ENCODE assay signal across 28 cellular contexts in the genomic region with DNA sequence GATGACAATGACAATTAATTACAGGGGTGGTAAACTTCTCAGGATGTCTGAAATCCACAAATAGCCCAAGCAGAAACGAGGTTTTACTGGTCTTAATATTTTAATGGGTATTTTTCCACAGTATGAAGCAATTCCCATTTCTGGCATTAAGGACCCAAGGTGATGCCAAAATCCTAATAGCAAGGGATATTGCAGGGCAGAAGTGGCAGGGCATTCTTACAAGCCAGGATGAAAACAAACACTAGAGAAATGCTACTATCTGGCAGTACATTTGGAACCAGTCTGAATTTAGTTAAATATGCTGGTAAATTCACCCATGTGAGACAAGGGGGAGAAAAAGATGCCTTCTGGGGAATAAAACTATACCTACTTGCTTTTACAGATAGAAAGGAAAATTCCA. TPM values are rescaled to one million over a fixed set of nuclear protein-coding genes. Genes with fewer than 3 reads are reported as not detected.
DNase-seq lines count a peak whose midpoint lies in the region; ATAC-seq, FAIRE-seq and TF ChIP-seq lines count a peak whose summit lies in the region.
"Had no signal": no experiment of that assay in that cellular context is flagged by ENCODE, and none has a peak within 500 bp of the region (broad histone marks: within the 10 kb centered on the region; RNA-seq: fewer than 3 reads in every experiment).

No MANE protein-coding gene starts in this region.

- no peak for TF ChIP-seq POLR2A in HepG2 (IDR thresholded peaks at IDR 0.05; ENCODE audit: insufficient read depth in 1 of 2, low read depth in 2 of 2, low read length in 2 of 2)
- no peak for TF ChIP-seq POLR2A in right lobe of liver (IDR thresholded peaks at IDR 0.05)
- no peak for TF ChIP-seq POLR2A in Peyer's patch (IDR thresholded peaks at IDR 0.05)

- TF ChIP-seq RAD21 in liver (IDR thresholded peaks at IDR 0.05) (peak in 1 of 2 donors; percentile 29), HepG2 (CRISPR knock-in tag; IDR thresholded peaks at IDR 0.05) (no peak)

- no peak overlapping the region for H2AFZ ChIP-seq in HepG2 (ENCODE audit: low read length)

- intact Hi-C loops in left ventricle myocardium inferior (cut with micrococcal nuclease) = no loop called here
- intact Hi-C loops in HepG2 (cut with micrococcal nuclease; ENCODE audit: unreplicated experiment) = no loop called here
- intact Hi-C loops in right lobe of liver (cut with DNase I) = no loop called here

- ATAC-seq in HepG2 (no peak), right lobe of liver (peak; percentile 39 to 74 (median 68))
- ATAC-seq: GM12878 had no signal

- TF ChIP-seq CTCF in left ventricle myocardium inferior (IDR thresholded peaks at IDR 0.05; ENCODE audit: borderline replicate concordance) (no peak), right atrium auricular region (IDR thresholded peaks at IDR 0.05) (no peak), liver (IDR thresholded peaks at IDR 0.05; ENCODE audit: low read depth, low read length, missing input control) (no peak), HepG2 (CRISPR knock-in tag; IDR thresholded peaks at IDR 0.05) (no peak), right lobe of liver (IDR thresholded peaks at IDR 0.05) (no peak), Peyer's patch (IDR thresholded peaks at IDR 0.05) (no peak)

- H3K36me3 ChIP-seq in left ventricle myocardium inferior = no peaks in the 10 kb centered on the region
- no peaks in the 10 kb centered on the region for H3K36me3 ChIP-seq in right atrium auricular region
- H3K36me3 ChIP-seq in liver (ENCODE audit: control insufficient read depth in 4 of 4, insufficient read depth in 3 of 4, low read depth in 1 of 4, low read length in 3 of 4) = peaks cover 0 to 2% (median 0%) of the 10 kb centered on the region in 4 donors
- peaks cover 3 to 18% of the 10 kb centered on the region in 2 experiments; a peak in 3 of 5 replicates for H3K36me3 ChIP-seq in HepG2 (replicated peaks in 1 of 2; ENCODE audit: control insufficient read depth in 1 of 2, insufficient read depth in 2 of 2, low read length in 2 of 2)
- no peaks in the 10 kb centered on the region for H3K36me3 ChIP-seq in right lobe of liver
- no peaks in the 10 kb centered on the region for H3K36me3 ChIP-seq in Peyer's patch

- CTCF ChIA-PET in HepG2 (lab: Yijun Ruan, JAX; ENCODE audit: low intra/inter-chr PET ratio, low total read pairs) = no interaction called here

- H3K9ac ChIP-seq in liver (ENCODE audit: low read depth in 1 of 2, low read length in 2 of 2) = no peak overlapping the region
- H3K9ac ChIP-seq in HepG2 (ENCODE audit: insufficient read depth, low read depth, low read length) = no peak overlapping the region
- H3K9ac ChIP-seq: BLaER1 had no signal

- POLR2A ChIA-PET in HepG2 (lab: Yijun Ruan, JAX) = interaction anchor here (1.6 to 1.7 kb wide), 2 partner anchors 45 to 55 kb away, joined by 4 to 8 read pairs; a partner anchor contains a TSS

- in situ Hi-C loops in HepG2 (cut with HindIII; ENCODE audit: extremely low pct_ligation_motif_present, low pct_unique_long_range_greater_than_20kb) = no loop called here

- H4K20me1 ChIP-seq in HepG2 (ENCODE audit: insufficient read depth, low read length) = no peaks in the 10 kb centered on the region
- H4K20me1 ChIP-seq: BLaER1 had no signal

- no TSS peak for BruUV-seq in HepG2 (replicated peaks; lab: Mats Ljungman, UMichigan)

- no peak overlapping the region for H3K4me3 ChIP-seq in left ventricle myocardium inferior
- no peak overlapping the region for H3K4me3 ChIP-seq in right atrium auricular region
- no peak overlapping the region for H3K4me3 ChIP-seq in liver (ENCODE audit: low read depth in 1 of 3, low read length in 3 of 3)
- H3K4me3 ChIP-seq in HepG2 (replicated peaks in 1 of 3; ENCODE audit: insufficient read depth in 1 of 3, low read depth in 2 of 3, low read length in 3 of 3) = no peak overlapping the region
- H3K4me3 ChIP-seq in right lobe of liver = peak overlapping the region in 2 of 3 donors; percentile 35 to 36
- no peak overlapping the region for H3K4me3 ChIP-seq in Peyer's patch
- H3K4me3 ChIP-seq: BLaER1, GM12878 had no signal

- no peak overlapping the region for H3K4me2 ChIP-seq in HepG2 (ENCODE audit: low read depth, low read length)
- H3K4me2 ChIP-seq: BLaER1 had no signal

- H3K27me3 ChIP-seq in left ventricle myocardium inferior (ENCODE audit: low read depth) (no peaks in the 10 kb centered on the region), right atrium auricular region (no peaks in the 10 kb centered on the region), liver (ENCODE audit: control insufficient read depth in 4 of 4, insufficient read depth in 4 of 4, low read length in 3 of 4) (no peaks in the 10 kb centered on the region), HepG2 (ENCODE audit: control insufficient read depth in 1 of 2, insufficient read depth in 2 of 2, low read length in 2 of 2) (no peaks in the 10 kb centered on the region), right lobe of liver (no peaks in the 10 kb centered on the region), Peyer's patch (no peaks in the 10 kb centered on the region)
- H3K27me3 ChIP-seq: BE2C, BLaER1 had no signal

- no peaks in the 10 kb centered on the region for H3K9me3 ChIP-seq in left ventricle myocardium inferior (replicated peaks)
- no peaks in the 10 kb centered on the region for H3K9me3 ChIP-seq in right atrium auricular region
- H3K9me3 ChIP-seq in liver (ENCODE audit: control insufficient read depth in 4 of 4, low read length in 3 of 4) = no peaks in the 10 kb centered on the region
- no peaks in the 10 kb centered on the region for H3K9me3 ChIP-seq in HepG2 (ENCODE audit: low read length)
- no peaks in the 10 kb centered on the region for H3K9me3 ChIP-seq in right lobe of liver
- H3K9me3 ChIP-seq in Peyer's patch = no peaks in the 10 kb centered on the region
- H3K9me3 ChIP-seq: BE2C, BLaER1 had no signal

- FAIRE-seq in HepG2 (lab: Jason Lieb, UNC) = no peak
- FAIRE-seq: A204.1, GM12878, GM12892, GM18507 had no signal

- 36% methylated on average over 1 of the region's 1 CpG for WGBS in liver
- WGBS in HepG2 (ENCODE audit: low lambda C conversion rate) = 90% methylated on average over 1 of the region's 1 CpG
- 30% methylated on average over 1 of the region's 1 CpG for WGBS in right lobe of liver (ENCODE audit: insufficient coverage, low coverage, low lambda C conversion rate, missing lambda C conversion rate)

- H3K79me2 ChIP-seq in HepG2 (ENCODE audit: insufficient read depth, low read length) = no peaks in the 10 kb centered on the region

- DNase-seq in left ventricle myocardium inferior (no peak), right atrium auricular region (ENCODE audit: low spot score) (no peak), HepG2 (ENCODE audit: low spot score) (no peak), fibroblast of gingiva (ENCODE audit: low read depth) (peak; percentile 20), right lobe of liver (peak in 1 of 3 donors; percentile 61), hypothalamus (lab: John Stamatoyannopoulos, UW) (no peak), Peyer's patch (no peak)
- DNase-seq: 8988T; ACHN; BE2C; C1 segment of cervical spinal cord; CD4-positive, alpha-beta memory T cell; CD4-positive, CD25-positive, alpha-beta regulatory T cell; CD8-positive, alpha-beta memory T cell; COR-L47; DMS 273 treated with DMSO at 0.1 percent for 48 hours; DMS153; DMS53; DMS79; DND-41; GDM1 had no signal

- peak overlapping the region; percentile 67 for H3K27ac ChIP-seq in left ventricle myocardium inferior (replicated peaks)
- H3K27ac ChIP-seq in right atrium auricular region = no peak overlapping the region
- peak overlapping the region; percentile 6 to 87 for H3K27ac ChIP-seq in liver (ENCODE audit: low read depth in 1 of 2, low read length in 2 of 2)
- no peak overlapping the region for H3K27ac ChIP-seq in HepG2 (ENCODE audit: extremely low read length, insufficient read depth, low read length)
- peak overlapping the region in 2 of 3 donors; percentile 65 to 85 for H3K27ac ChIP-seq in right lobe of liver
- no peak overlapping the region for H3K27ac ChIP-seq in Peyer's patch
- H3K27ac ChIP-seq: BLaER1 had no signal

- no peak for TF ChIP-seq EP300 in HepG2 (IDR thresholded peaks at IDR 0.05; ENCODE audit: low read depth in 2 of 2, low read length in 2 of 2)
- TF ChIP-seq EP300 in HepG2 (CRISPR knock-in tag; IDR thresholded peaks at IDR 0.05; ENCODE audit: borderline replicate concordance) = no peak

- H3K4me1 ChIP-seq in left ventricle myocardium inferior = peaks cover 17% of the 10 kb centered on the region
- H3K4me1 ChIP-seq in right atrium auricular region = no peaks in the 10 kb centered on the region
- peaks cover 4 to 21% (median 20%) of the 10 kb centered on the region in 4 donors for H3K4me1 ChIP-seq in liver (ENCODE audit: control insufficient read depth in 4 of 4, insufficient read depth in 4 of 4, low read length in 3 of 4)
- peaks cover 22% of the 10 kb centered on the region for H3K4me1 ChIP-seq in HepG2 (ENCODE audit: insufficient read depth, low read length)
- peaks cover 0 to 25% (median 7%) of the 10 kb centered on the region in 4 donors for H3K4me1 ChIP-seq in right lobe of liver
- H3K4me1 ChIP-seq in Peyer's patch = no peaks in the 10 kb centered on the region
- H3K4me1 ChIP-seq: BE2C, BLaER1 had no signal

RNA-seq across cellular contexts. Expression of a gene that starts 45.2 kb away (rescaled TPM):
- 0.85 TPM for total RNA-seq in left ventricle myocardium inferior
- total RNA-seq in right atrium auricular region = 1 to 10 TPM in 1 of 2 donors, under 1 TPM in 1; 0.63 to 3.5 TPM
- total RNA-seq in liver = 1 to 10 TPM; 1.9 to 2.8 TPM
- polyA plus RNA-seq in liver = 1 to 10 TPM; 2.1 to 2.4 TPM
- 0.11 TPM in 2 replicates for total RNA-seq in HepG2 (2016; rRNA removed; fragmentation: Illumina TruSeq; extraction: Trizol)
- total RNA-seq in HepG2 (2016; cell fraction: cytosol; rRNA removed; fragmentation: Illumina TruSeq; extraction: Trizol; ENCODE audit: low read depth) = 0.09 and 0.20 TPM in 2 replicates
- 0.04 and 0.16 TPM in 2 replicates for total RNA-seq in HepG2 (2016; cell fraction: insoluble cytoplasmic fraction; rRNA removed; fragmentation: Illumina TruSeq; extraction: Trizol)
- total RNA-seq in HepG2 (2016; cell fraction: membrane; rRNA removed; fragmentation: Illumina TruSeq; extraction: Trizol) = 0.14 and 0.19 TPM in 2 replicates
- not detected in 2 replicates for total RNA-seq in HepG2 (2016; cell fraction: nucleus; rRNA removed; fragmentation: Illumina TruSeq; extraction: Trizol)
- 0.04 and 0.05 TPM in 2 replicates for polyA plus RNA-seq in HepG2 (2011; rRNA removed)
- polyA plus RNA-seq in HepG2 (2011; cell fraction: cytosol; rRNA removed) = 0.01 and 0.06 TPM in 2 replicates
- polyA plus RNA-seq in HepG2 (2011; cell fraction: nucleus; rRNA removed) = 0.05 and 0.11 TPM in 2 replicates
- not detected in 2 replicates for polyA plus RNA-seq in HepG2 (2012)
- 0.20 and 0.24 TPM in 2 replicates for polyA plus RNA-seq in HepG2 (2016; cell fraction: cytosol; fragmentation: Illumina TruSeq; extraction: Trizol; ENCODE audit: low read depth)
- 0.10 and 0.17 TPM in 2 replicates for polyA plus RNA-seq in HepG2 (2016; cell fraction: insoluble cytoplasmic fraction; fragmentation: Illumina TruSeq; extraction: Trizol; ENCODE audit: low read depth)
- 0.16 and 0.21 TPM in 2 replicates for polyA plus RNA-seq in HepG2 (2016; cell fraction: membrane; fragmentation: Illumina TruSeq; extraction: Trizol; ENCODE audit: low read depth)
- polyA plus RNA-seq in HepG2 (2016; cell fraction: nucleus; fragmentation: Illumina TruSeq; extraction: Trizol; ENCODE audit: insufficient read depth, low read depth) = 0.11 TPM in 2 replicates
- 0.04 and 0.05 TPM in 2 replicates for polyA minus RNA-seq in HepG2 (2011; rRNA and poly(A)+ RNA removed; ENCODE audit: low replicate concordance)
- not detected in 2 replicates for polyA minus RNA-seq in HepG2 (2011; cell fraction: cytosol; rRNA and poly(A)+ RNA removed)
- not detected in 2 replicates for polyA minus RNA-seq in HepG2 (2011; cell fraction: nucleus; rRNA and poly(A)+ RNA removed)
- total RNA-seq in right lobe of liver = 1 to 10 TPM in 2 of 6 experiments, under 1 TPM in 4; 0.09 to 3.3 (median 0.64) TPM
- 1 to 10 TPM in 1 of 4 donors, under 1 TPM in 3; 0.27 to 1.7 (median 0.32) TPM for total RNA-seq in Peyer's patch
- total RNA-seq: CD4-positive, CD25-positive, alpha-beta regulatory T cell; GM12878 had no signal
- polyA plus RNA-seq: CD14-positive monocyte; CD8-positive, alpha-beta memory T cell had no signal

RNA-seq across cellular contexts. Expression of a gene that starts 48.1 kb away (rescaled TPM):
- total RNA-seq in left ventricle myocardium inferior (68.2 TPM), right atrium auricular region (10 to 100 TPM; 51.4 to 99.8 TPM), liver (10 to 100 TPM; 16.3 to 18.7 TPM), HepG2 (2016; rRNA removed; fragmentation: Illumina TruSeq; extraction: Trizol) (143 TPM in 2 replicates), right lobe of liver (10 to 100 TPM; 38.2 to 51.6 (median 43.3) TPM), Peyer's patch (10 to 100 TPM; 52.8 to 97.8 (median 71.5) TPM)
- polyA plus RNA-seq in liver (10 to 100 TPM; 32.1 to 38.8 TPM), HepG2 (2011; rRNA removed) (197 and 205 TPM in 2 replicates)
- total RNA-seq in HepG2 (2016; cell fraction: cytosol; rRNA removed; fragmentation: Illumina TruSeq; extraction: Trizol; ENCODE audit: low read depth) = 24.4 TPM in 2 replicates
- 138 and 149 TPM in 2 replicates for total RNA-seq in HepG2 (2016; cell fraction: insoluble cytoplasmic fraction; rRNA removed; fragmentation: Illumina TruSeq; extraction: Trizol)
- total RNA-seq in HepG2 (2016; cell fraction: membrane; rRNA removed; fragmentation: Illumina TruSeq; extraction: Trizol) = 70.2 and 74.6 TPM in 2 replicates
- total RNA-seq in HepG2 (2016; cell fraction: nucleus; rRNA removed; fragmentation: Illumina TruSeq; extraction: Trizol) = 56.8 and 74.7 TPM in 2 replicates
- polyA plus RNA-seq in HepG2 (2011; cell fraction: cytosol; rRNA removed) = 221 and 226 TPM in 2 replicates
- 88.7 and 112 TPM in 2 replicates for polyA plus RNA-seq in HepG2 (2011; cell fraction: nucleus; rRNA removed)
- polyA plus RNA-seq in HepG2 (2012) = 197 and 317 TPM in 2 replicates
- polyA plus RNA-seq in HepG2 (2016; cell fraction: cytosol; fragmentation: Illumina TruSeq; extraction: Trizol; ENCODE audit: low read depth) = 29.4 and 32.0 TPM in 2 replicates
- polyA plus RNA-seq in HepG2 (2016; cell fraction: insoluble cytoplasmic fraction; fragmentation: Illumina TruSeq; extraction: Trizol; ENCODE audit: low read depth) = 166 and 198 TPM in 2 replicates
- polyA plus RNA-seq in HepG2 (2016; cell fraction: membrane; fragmentation: Illumina TruSeq; extraction: Trizol; ENCODE audit: low read depth) = 66.7 and 68.9 TPM in 2 replicates
- 103 and 122 TPM in 2 replicates for polyA plus RNA-seq in HepG2 (2016; cell fraction: nucleus; fragmentation: Illumina TruSeq; extraction: Trizol; ENCODE audit: insufficient read depth, low read depth)
- polyA minus RNA-seq in HepG2 (2011; rRNA and poly(A)+ RNA removed; ENCODE audit: low replicate concordance) = 175 and 518 TPM in 2 replicates
- 239 and 287 TPM in 2 replicates for polyA minus RNA-seq in HepG2 (2011; cell fraction: cytosol; rRNA and poly(A)+ RNA removed)
- polyA minus RNA-seq in HepG2 (2011; cell fraction: nucleus; rRNA and poly(A)+ RNA removed) = 56.7 and 73.2 TPM in 2 replicates

RNA-seq across cellular contexts. Expression of a gene that starts 54.9 kb away (rescaled TPM):
- total RNA-seq in left ventricle myocardium inferior (8.1 TPM), right atrium auricular region (1 to 10 TPM; 5.4 to 8.4 TPM), liver (10 to 100 TPM in 1 of 2 donors, 1 to 10 TPM in 1; 8.9 to 18.6 TPM), HepG2 (2016; rRNA removed; fragmentation: Illumina TruSeq; extraction: Trizol) (37.5 and 56.0 TPM in 2 replicates), right lobe of liver (1 to 10 TPM; 3.1 to 6.7 (median 3.9) TPM), Peyer's patch (10 to 100 TPM in 3 of 4 donors, 1 to 10 TPM in 1; 9.0 to 38.0 (median 14.2) TPM)
- polyA plus RNA-seq in liver (10 to 100 TPM in 1 of 2 donors, 1 to 10 TPM in 1; 1.5 to 16.8 TPM), HepG2 (2011; rRNA removed) (11.7 and 13.3 TPM in 2 replicates)
- total RNA-seq in HepG2 (2016; cell fraction: cytosol; rRNA removed; fragmentation: Illumina TruSeq; extraction: Trizol; ENCODE audit: low read depth) = 16.6 and 20.8 TPM in 2 replicates
- total RNA-seq in HepG2 (2016; cell fraction: insoluble cytoplasmic fraction; rRNA removed; fragmentation: Illumina TruSeq; extraction: Trizol) = 33.8 and 58.4 TPM in 2 replicates
- total RNA-seq in HepG2 (2016; cell fraction: membrane; rRNA removed; fragmentation: Illumina TruSeq; extraction: Trizol) = 19.3 and 20.3 TPM in 2 replicates
- total RNA-seq in HepG2 (2016; cell fraction: nucleus; rRNA removed; fragmentation: Illumina TruSeq; extraction: Trizol) = 37.0 and 37.3 TPM in 2 replicates
- polyA plus RNA-seq in HepG2 (2011; cell fraction: cytosol; rRNA removed) = 6.1 and 11.1 TPM in 2 replicates
- polyA plus RNA-seq in HepG2 (2011; cell fraction: nucleus; rRNA removed) = 9.8 and 16.5 TPM in 2 replicates
- 5.2 and 10.0 TPM in 2 replicates for polyA plus RNA-seq in HepG2 (2012)
- polyA plus RNA-seq in HepG2 (2016; cell fraction: cytosol; fragmentation: Illumina TruSeq; extraction: Trizol; ENCODE audit: low read depth) = 1.1 TPM in 2 replicates
- 25.6 and 29.6 TPM in 2 replicates for polyA plus RNA-seq in HepG2 (2016; cell fraction: insoluble cytoplasmic fraction; fragmentation: Illumina TruSeq; extraction: Trizol; ENCODE audit: low read depth)
- polyA plus RNA-seq in HepG2 (2016; cell fraction: membrane; fragmentation: Illumina TruSeq; extraction: Trizol; ENCODE audit: low read depth) = 3.8 and 3.9 TPM in 2 replicates
- 39.1 and 42.0 TPM in 2 replicates for polyA plus RNA-seq in HepG2 (2016; cell fraction: nucleus; fragmentation: Illumina TruSeq; extraction: Trizol; ENCODE audit: insufficient read depth, low read depth)
- 45.8 and 194 TPM in 2 replicates for polyA minus RNA-seq in HepG2 (2011; rRNA and poly(A)+ RNA removed; ENCODE audit: low replicate concordance)
- 13.8 and 15.9 TPM in 2 replicates for polyA minus RNA-seq in HepG2 (2011; cell fraction: cytosol; rRNA and poly(A)+ RNA removed)
- polyA minus RNA-seq in HepG2 (2011; cell fraction: nucleus; rRNA and poly(A)+ RNA removed) = 29.7 and 36.7 TPM in 2 replicates

Comparison
In these comparisons a context has a peak if more than half of its experiments do, and no peak if none do; other contexts are left out.
1. H3K27ac ChIP-seq: peak in left ventricle myocardium inferior (single experiment), liver (2 of 2) and right lobe of liver (2 of 3); none in right atrium auricular region (0 of 2), HepG2 (single experiment) and Peyer's patch (0 of 4).
2. H3K4me3 ChIP-seq: peak in right lobe of liver (2 of 3); none in left ventricle myocardium inferior (single experiment), right atrium auricular region (0 of 2), liver (0 of 3), HepG2 (0 of 3) and Peyer's patch (0 of 4).